In genomic region chr13:90396266-90396665, GRCh38 we compare ENCODE assay signal across 17 cellular contexts.
A peak's percentile ranks its signal among the peaks of the same experiment; 100 is the strongest.
DNase-seq lines count a peak whose midpoint lies in the region; ATAC-seq, FAIRE-seq and TF ChIP-seq lines count a peak whose summit lies in the region.
"Had no signal": no experiment of that assay in that cellular context is flagged by ENCODE, and none has a peak within 500 bp of the region (broad histone marks: within the 10 kb centered on the region; RNA-seq: fewer than 3 reads in every experiment).

No MANE protein-coding gene starts in this region.

- no peaks in the 10 kb centered on the region for H4K20me1 ChIP-seq in GM23338 (replicated peaks; ENCODE audit: insufficient read depth)
- H4K20me1 ChIP-seq in H1 (replicated peaks in 1 of 2; ENCODE audit: control insufficient read depth in 1 of 2, insufficient read depth in 2 of 2, low read length in 2 of 2): no peaks in the 10 kb centered on the region
- H4K20me1 ChIP-seq in neural progenitor cell (ENCODE audit: low read depth): no peaks in the 10 kb centered on the region
- H4K20me1 ChIP-seq: BLaER1 treated with 17β-estradiol and CSF1 and Interleukin-3, amounts not matched to agents 10 nM and 100 nM had no signal

- H3K27ac ChIP-seq in GM23338 (ENCODE audit: low read depth): no peak overlapping the region
- peak overlapping the region; percentile 28; the same call in 1 of the 2 replicates for H3K27ac ChIP-seq in HUES64 (ENCODE audit: low read depth, low read length)
- H3K27ac ChIP-seq in H1 (ENCODE audit: low read depth, low read length): no peak overlapping the region
- H3K27ac ChIP-seq in neural progenitor cell: no peak overlapping the region
- H3K27ac ChIP-seq: BLaER1 treated with 17β-estradiol and CSF1 and Interleukin-3, amounts not matched to agents 10 nM and 100 nM; GM23248; KMS-11 had no signal

- ATAC-seq in GM23338 (no peak), HG02763 (IDR thresholded peaks at IDR 0.05; ENCODE audit: unreplicated experiment) (no peak), HG03521 (IDR thresholded peaks at IDR 0.05; ENCODE audit: unreplicated experiment) (no peak), GM19397 (IDR thresholded peaks at IDR 0.05; ENCODE audit: unreplicated experiment) (no peak)
- ATAC-seq: CD8-positive, alpha-beta T cell; GM12878 had no signal

- H3K27me3 Mint-ChIP-seq in GM23338 (ENCODE audit: insufficient read depth, low read depth, poor library complexity) (peaks cover 4% of the 10 kb centered on the region), neural progenitor cell (ENCODE audit: insufficient read depth, low read depth) (peaks cover 2% of the 10 kb centered on the region)
- H3K27me3 Mint-ChIP-seq: B cell had no signal

- H3K9me3 ChIP-seq in HUES64 (ENCODE audit: insufficient read depth, low read depth, low read length): no peaks in the 10 kb centered on the region; the same call in 1 of the 2 replicates
- H3K9me3 ChIP-seq in H1 (ENCODE audit: insufficient read depth in 2 of 2, low read depth in 1 of 2, low read length in 1 of 2): 0 out of 4 replicates have a peak, but pooled peaks cover 0 to 3% of the 10 kb centered on the region in 2 experiments
- no peaks in the 10 kb centered on the region for H3K9me3 ChIP-seq in neural progenitor cell (ENCODE audit: low read depth)
- H3K9me3 ChIP-seq: BLaER1 treated with 17β-estradiol and CSF1 and Interleukin-3, amounts not matched to agents 10 nM and 100 nM had no signal

- H2BK20ac ChIP-seq in H1 (ENCODE audit: low read length): no peak overlapping the region

- H3K4me2 ChIP-seq in GM23338 (no peak overlapping the region), H1 (ENCODE audit: insufficient read depth in 1 of 2, low read depth in 2 of 2, low read length in 2 of 2) (no peak overlapping the region), neural progenitor cell (no peak overlapping the region)
- H3K4me2 ChIP-seq: BLaER1 treated with 17β-estradiol and CSF1 and Interleukin-3, amounts not matched to agents 10 nM and 100 nM; KMS-11 had no signal

- DNase-seq in GM23338 (ENCODE audit: low spot score) (no peak), H1 (ENCODE audit: low read depth in 1 of 2, low spot score in 2 of 2) (no peak), neural progenitor cell (ENCODE audit: low spot score) (no peak)
- DNase-seq: Calu3; CD8-positive, alpha-beta T cell; DMS79 treated with DMSO at 0.1 percent for 48 hours; GM23248; H7 had no signal

- H2BK15ac ChIP-seq in H1 (ENCODE audit: low read length): no peak overlapping the region

- CTCF ChIA-PET in H1 (lab: Charles Lee; ENCODE audit: partially characterized antibody): interaction anchor here (1.5 to 1.6 kb wide), 2 partner anchors 28 to 330 kb away, joined by 3 to 5 read pairs; no protein-coding TSS in a partner anchor

- H3K4ac ChIP-seq in H1 (replicated peaks; ENCODE audit: insufficient read length, low read depth, low read length): no peak overlapping the region

- 0 out of 2 replicates have a peak, but pooled peaks cover 5% of the 10 kb centered on the region for H3K9me2 ChIP-seq in GM23338 (ENCODE audit: insufficient read depth)

- no peaks in the 10 kb centered on the region for H3K79me1 ChIP-seq in H1 (ENCODE audit: low read depth, low read length)

- H3K36me3 ChIP-seq in GM23338 (ENCODE audit: insufficient read depth): no peaks in the 10 kb centered on the region
- H3K36me3 ChIP-seq in HUES64 (ENCODE audit: insufficient read depth, low read length): no peaks in the 10 kb centered on the region
- H3K36me3 ChIP-seq in H1 (ENCODE audit: control insufficient read depth in 2 of 4, insufficient read depth in 4 of 4, low read length in 3 of 4): no peaks in the 10 kb centered on the region
- no peaks in the 10 kb centered on the region for H3K36me3 ChIP-seq in neural progenitor cell
- H3K36me3 ChIP-seq: BLaER1 treated with 17β-estradiol and CSF1 and Interleukin-3, amounts not matched to agents 10 nM and 100 nM had no signal

- H3K4me3 ChIP-seq in GM23338 (no peak overlapping the region), HUES64 (ENCODE audit: low read length) (no peak overlapping the region), H1 (ENCODE audit: extremely low read depth in 1 of 4, insufficient read depth in 2 of 4, low read depth in 3 of 4, low read length in 4 of 4) (no peak overlapping the region), neural progenitor cell (no peak overlapping the region)
- H3K4me3 ChIP-seq: BLaER1 treated with 17β-estradiol and CSF1 and Interleukin-3, amounts not matched to agents 10 nM and 100 nM; GM12878; GM23248 had no signal

- H4K8ac ChIP-seq in H1 (ENCODE audit: extremely low read depth, insufficient read depth, low read length): no peak overlapping the region

- H2BK12ac ChIP-seq in H1 (ENCODE audit: low read depth, low read length): 0 out of 2 replicates have a peak overlapping the region, but pooled peaks have one; percentile 39

- H3K36me3 Mint-ChIP-seq in GM23338 (ENCODE audit: low read depth): peaks cover 7% of the 10 kb centered on the region; the same call in 2 of the 3 replicates
- no peaks in the 10 kb centered on the region for H3K36me3 Mint-ChIP-seq in neural progenitor cell
- H3K36me3 Mint-ChIP-seq: CD8-positive, alpha-beta T cell had no signal

- no peak overlapping the region for H3K18ac ChIP-seq in H1 (ENCODE audit: extremely low read depth, low read length)

- no peak overlapping the region for H2BK120ac ChIP-seq in H1 (replicated peaks; ENCODE audit: low read depth, low read length)

- H2AFZ ChIP-seq in GM23338: peak overlapping the region; percentile 39; the same call in 1 of the 2 replicates
- H2AFZ ChIP-seq in H1 (ENCODE audit: low read length): no peak overlapping the region; the same call in 1 of the 2 replicates
- H2AFZ ChIP-seq in neural progenitor cell (replicated peaks): no peak overlapping the region
- H2AFZ ChIP-seq: GM23248 had no signal

- no peak overlapping the region for H3K23ac ChIP-seq in H1 (ENCODE audit: insufficient read length)

- H3F3A ChIP-seq in GM23338 (replicated peaks; ENCODE audit: low read depth) (no peaks in the 10 kb centered on the region), neural progenitor cell (ENCODE audit: low read depth) (no peaks in the 10 kb centered on the region)

- peak overlapping the region; percentile 44; the same call in 1 of the 2 replicates for H2BK5ac ChIP-seq in H1 (ENCODE audit: low read depth, low read length)

- H3K9ac ChIP-seq in HUES64 (ENCODE audit: low read depth, low read length) (no peak overlapping the region), H1 (replicated peaks in 1 of 4; ENCODE audit: extremely low read depth in 1 of 4, low read depth in 3 of 4, low read length in 3 of 4) (no peak overlapping the region), neural progenitor cell (no peak overlapping the region)
- H3K9ac ChIP-seq: BLaER1 treated with 17β-estradiol and CSF1 and Interleukin-3, amounts not matched to agents 10 nM and 100 nM; GM23248; KMS-11 had no signal

- H3K27ac Mint-ChIP-seq in GM23338: peak overlapping the region; percentile 84; the same call in 1 of the 2 replicates
- peak overlapping the region; percentile 65 for H3K27ac Mint-ChIP-seq in neural progenitor cell
- H3K27ac Mint-ChIP-seq: B cell; CD8-positive, alpha-beta T cell had no signal

- no peak overlapping the region for H3K56ac ChIP-seq in H1 (replicated peaks; ENCODE audit: insufficient read length, low read depth, low read length)

- no peak overlapping the region for H4K91ac ChIP-seq in H1 (replicated peaks; ENCODE audit: insufficient read length, low read length)

- no peak overlapping the region for H3K14ac ChIP-seq in H1 (ENCODE audit: insufficient read length)

- no peak for TF ChIP-seq CTCF in GM23338 (conservative IDR thresholded peaks at IDR 0.05; ENCODE audit: low read depth in 2 of 2)
- no peak for TF ChIP-seq CTCF in H1 (IDR thresholded peaks at IDR 0.05; ENCODE audit: control extremely low read depth in 1 of 3, insufficient read depth in 1 of 3, low read depth in 1 of 3, low read length in 3 of 3)
- no peak for TF ChIP-seq CTCF in neural progenitor cell (IDR thresholded peaks at IDR 0.05)

- no peaks in the 10 kb centered on the region; the same call in 1 of the 3 replicates for H3K9me3 Mint-ChIP-seq in GM23338
- H3K9me3 Mint-ChIP-seq in neural progenitor cell: peaks cover 6% of the 10 kb centered on the region

- no peak for TF ChIP-seq RAD21 in H1 (IDR thresholded peaks at IDR 0.05 in 1 of 2, conservative IDR thresholded peaks at IDR 0.05 in 1 of 2; ENCODE audit: low read depth in 2 of 2, low read length in 2 of 2)

- H3K4me1 ChIP-seq in GM23338 (ENCODE audit: insufficient read depth) (peaks cover 13% of the 10 kb centered on the region), HUES64 (ENCODE audit: insufficient read depth, low read length) (peaks cover 9% of the 10 kb centered on the region), H1 (replicated peaks in 1 of 4; ENCODE audit: control insufficient read depth in 3 of 4, insufficient read depth in 4 of 4, low read length in 3 of 4) (peaks cover 0 to 9% (median 2%) of the 10 kb centered on the region in 4 experiments; a peak in 5 of 7 replicates), neural progenitor cell (peaks cover 5% of the 10 kb centered on the region)
- H3K4me1 ChIP-seq: BLaER1 treated with 17β-estradiol and CSF1 and Interleukin-3, amounts not matched to agents 10 nM and 100 nM had no signal

- no peaks in the 10 kb centered on the region for H3K23me2 ChIP-seq in H1 (ENCODE audit: low read depth, low read length)

- H4K5ac ChIP-seq in H1 (ENCODE audit: insufficient read length, low read depth, low read length): no peak overlapping the region

- H3K27me3 ChIP-seq in GM23338 (ENCODE audit: insufficient read depth) (no peaks in the 10 kb centered on the region), HUES64 (ENCODE audit: insufficient read depth, low read length) (no peaks in the 10 kb centered on the region), H1 (replicated peaks in 1 of 4; ENCODE audit: control insufficient read depth in 3 of 4, extremely low read depth in 1 of 4, insufficient read depth in 3 of 4, low read length in 3 of 4) (no peaks in the 10 kb centered on the region), neural progenitor cell (no peaks in the 10 kb centered on the region)
- H3K27me3 ChIP-seq: BLaER1 treated with 17β-estradiol and CSF1 and Interleukin-3, amounts not matched to agents 10 nM and 100 nM had no signal

- H3K79me2 ChIP-seq in GM23338 (replicated peaks; ENCODE audit: insufficient read depth): no peaks in the 10 kb centered on the region
- H3K79me2 ChIP-seq in H1 (ENCODE audit: control insufficient read depth in 1 of 2, insufficient read depth in 2 of 2, low read length in 2 of 2): no peaks in the 10 kb centered on the region
- H3K79me2 ChIP-seq in neural progenitor cell (ENCODE audit: low read depth): no peaks in the 10 kb centered on the region

- TF ChIP-seq POLR2A in H1 (IDR thresholded peaks at IDR 0.05; ENCODE audit: control extremely low read depth in 1 of 2, low read depth in 2 of 2, low read length in 2 of 2): no peak

- POLR2A ChIA-PET in H1 (lab: Charles Lee; ENCODE audit: partially characterized antibody): no interaction called here

- TF ChIP-seq EP300 in H1 (IDR thresholded peaks at IDR 0.05; ENCODE audit: borderline replicate concordance in 1 of 2, low read depth in 2 of 2, low read length in 2 of 2): no peak

- peaks cover 21% of the 10 kb centered on the region for H3K4me1 Mint-ChIP-seq in GM23338
- H3K4me1 Mint-ChIP-seq in neural progenitor cell: peaks cover 6% of the 10 kb centered on the region
- H3K4me1 Mint-ChIP-seq: B cell had no signal

- no peak overlapping the region for H3K4me3 Mint-ChIP-seq in GM23338
- no peak overlapping the region for H3K4me3 Mint-ChIP-seq in neural progenitor cell
- H3K4me3 Mint-ChIP-seq: B cell; CD8-positive, alpha-beta T cell had no signal

- no peak for FAIRE-seq in H1 (lab: Jason Lieb, UNC)
- FAIRE-seq: GM12878, GM19239 had no signal

- no peak overlapping the region for H2AK5ac ChIP-seq in H1 (ENCODE audit: low read depth, low read length)
